In the genomic region with DNA sequence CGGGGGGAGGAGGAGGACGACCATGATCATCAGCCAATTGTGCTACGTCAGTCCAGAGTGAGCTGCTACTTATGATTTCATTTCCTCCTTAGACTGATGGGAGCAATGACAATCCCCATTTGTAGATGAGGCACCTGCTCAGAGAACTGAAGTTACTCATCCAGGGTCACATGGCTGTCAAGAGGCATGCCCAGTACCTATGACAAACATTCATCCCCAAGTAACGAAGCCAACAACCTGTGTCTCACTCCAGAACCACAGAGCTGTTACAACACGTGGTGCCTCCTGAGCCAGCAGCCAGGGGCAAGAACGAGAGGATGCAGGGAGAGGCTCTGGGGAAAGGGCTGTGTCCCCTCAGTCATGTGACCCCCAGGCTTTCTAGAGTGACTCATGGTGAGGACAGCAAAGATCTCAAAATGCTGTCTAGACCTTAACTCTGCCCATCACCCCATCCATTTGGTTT, we compare ENCODE assay signal across 14 cellular contexts.
DNase-seq lines count a peak whose midpoint lies in the region; ATAC-seq, FAIRE-seq and TF ChIP-seq lines count a peak whose summit lies in the region.
"Had no signal": no experiment of that assay in that cellular context is flagged by ENCODE, and none has a peak within 500 bp of the region (broad histone marks: within the 10 kb centered on the region; RNA-seq: fewer than 3 reads in every experiment).

No MANE protein-coding gene starts in this region.

- no peak overlapping the region for H3K4me3 ChIP-seq in keratinocyte (ENCODE audit: control insufficient read depth in 2 of 3, extremely low read depth in 1 of 3, insufficient read depth in 2 of 3, low read depth in 1 of 3, low read length in 3 of 3)
- H3K4me3 ChIP-seq: cardiac muscle cell, prostate gland had no signal

- TF ChIP-seq CTCF in keratinocyte (optimal IDR thresholded peaks at IDR 0.05 in 1 of 3, IDR thresholded peaks at IDR 0.05 in 1 of 3, conservative IDR thresholded peaks at IDR 0.05 in 1 of 3; ENCODE audit: extremely low read depth in 1 of 3, insufficient read depth in 2 of 3, low read length in 3 of 3) = no peak

- FAIRE-seq in keratinocyte (lab: Jason Lieb, UNC) = peak; percentile 91
- FAIRE-seq: GM18507 had no signal

- no peak overlapping the region for H2AFZ ChIP-seq in keratinocyte (ENCODE audit: control insufficient read depth, low read length)

- no peaks in the 10 kb centered on the region for H3K36me3 ChIP-seq in keratinocyte (ENCODE audit: control insufficient read depth in 2 of 2, extremely low read depth in 1 of 2, insufficient read depth in 2 of 2, low read length in 2 of 2)
- H3K36me3 ChIP-seq: cardiac muscle cell, prostate gland had no signal

- no peak for ATAC-seq in GM18867 (IDR thresholded peaks at IDR 0.05; ENCODE audit: unreplicated experiment)
- ATAC-seq in HG03039 (IDR thresholded peaks at IDR 0.05; ENCODE audit: unreplicated experiment) = no peak

- no peaks in the 10 kb centered on the region for H3K9me1 ChIP-seq in keratinocyte (ENCODE audit: control insufficient read depth, extremely low read depth, insufficient read depth, low read length)

- H3K9ac ChIP-seq in keratinocyte (ENCODE audit: control insufficient read depth, extremely low read depth, insufficient read depth, low read length) = no peak overlapping the region

- peaks cover 10% of the 10 kb centered on the region for H3K4me1 ChIP-seq in keratinocyte (ENCODE audit: control insufficient read depth, extremely low read depth, insufficient read depth, low read length)

- no peak overlapping the region for H3K27ac ChIP-seq in keratinocyte (ENCODE audit: control insufficient read depth, insufficient read depth, low read length)
- H3K27ac ChIP-seq: cardiac muscle cell, WERI-Rb-1 had no signal

- H4K20me1 ChIP-seq in keratinocyte (ENCODE audit: control insufficient read depth, extremely low read depth, insufficient read depth, low read length) = no peaks in the 10 kb centered on the region

- H3K79me2 ChIP-seq in keratinocyte (ENCODE audit: control insufficient read depth, insufficient read depth, low read length) = no peaks in the 10 kb centered on the region

- dilution Hi-C loops in keratinocyte (cut with MboI; ENCODE audit: extremely low pct_ligation_motif_present, low sequenced_read_pairs) = no loop called here

- DNase-seq in NCI-H1417 (lab: John Stamatoyannopoulos, UW) (peak in 2 of 3 experiments; percentile 37 to 70), NCI-H1417 treated with DMSO at 0.1 percent for 48 hours (lab: John Stamatoyannopoulos, UW) (no peak), HPDE6-E6E7 (ENCODE audit: extremely low spot score) (peak; percentile 82), T1000 (lab: John Stamatoyannopoulos, UW) (peak; percentile 42), keratinocyte (ENCODE audit: low read depth, low spot score) (peak; percentile 60), NCI-H187 treated with DMSO at 0.1 percent for 48 hours (lab: John Stamatoyannopoulos, UW) (no peak)
- DNase-seq: DMS153, NCI-H2081 treated with DMSO at 0.1 percent for 48 hours, WERI-Rb-1 had no signal

- H3K27me3 ChIP-seq in keratinocyte (ENCODE audit: control insufficient read depth, extremely low read depth, insufficient read depth, low read length) = no peaks in the 10 kb centered on the region
- H3K27me3 ChIP-seq: cardiac muscle cell had no signal

- no peaks in the 10 kb centered on the region for H3K9me3 ChIP-seq in keratinocyte (ENCODE audit: control insufficient read depth, low read depth, low read length)
- H3K9me3 ChIP-seq: prostate gland had no signal

- H3K4me2 ChIP-seq in keratinocyte (ENCODE audit: control insufficient read depth, extremely low read depth, insufficient read depth, low read depth, low read length) = no peak overlapping the region

Comparison
In these comparisons a context has a peak if more than half of its experiments do, and no peak if none do; other contexts are left out.
1. DNase-seq: peak in NCI-H1417 (2 of 3), HPDE6-E6E7 (single experiment), T1000 (single experiment) and keratinocyte (single experiment); none in NCI-H1417 treated with DMSO at 0.1 percent for 48 hours (single experiment) and NCI-H187 treated with DMSO at 0.1 percent for 48 hours (single experiment).